16 cellular contexts compared by ENCODE assay signal in the genomic region with DNA sequence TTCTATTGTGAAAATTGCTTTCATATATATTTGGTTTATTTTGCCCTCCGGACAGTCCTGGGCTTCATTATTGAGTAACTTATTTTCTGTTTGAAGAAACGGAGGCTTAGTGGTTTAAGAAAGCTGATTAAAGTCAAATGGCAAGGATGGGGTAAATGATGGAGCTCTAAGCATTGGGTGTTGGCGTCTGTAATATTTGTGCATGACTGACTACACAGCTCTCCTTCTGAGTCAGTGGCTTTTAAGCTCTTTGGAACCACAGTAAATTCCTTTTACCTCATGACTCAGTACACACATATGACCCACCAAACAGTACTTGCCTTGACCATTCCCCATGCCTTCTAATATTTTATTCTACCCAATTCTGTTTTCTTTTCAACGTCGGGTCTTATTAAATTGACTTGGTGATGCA. TPM values are rescaled to one million over a fixed set of nuclear protein-coding genes. Genes with fewer than 3 reads are reported as not detected.
A peak's percentile ranks its signal among the peaks of the same experiment; 100 is the strongest.
DNase-seq lines count a peak whose midpoint lies in the region; ATAC-seq, FAIRE-seq and TF ChIP-seq lines count a peak whose summit lies in the region.
"Had no signal": no experiment of that assay in that cellular context is flagged by ENCODE, and none has a peak within 500 bp of the region (broad histone marks: within the 10 kb centered on the region; RNA-seq: fewer than 3 reads in every experiment).

No MANE protein-coding gene starts in this region.

- H3K23ac ChIP-seq in H9 (ENCODE audit: insufficient read length, low read depth, low read length) = no peak overlapping the region

- H3K14ac ChIP-seq in H9 (ENCODE audit: insufficient read depth, low read length) = no peak overlapping the region

- H3K9me3 ChIP-seq in H9 (ENCODE audit: control insufficient read depth, low read depth, low read length) = no peaks in the 10 kb centered on the region

- H3K27ac ChIP-seq in H9 (ENCODE audit: insufficient read length, low read depth, low read length) = no peak overlapping the region

- H2BK20ac ChIP-seq in H9 (ENCODE audit: low read depth, low read length, poor library complexity, severe bottlenecking) = no peak overlapping the region

- H4K8ac ChIP-seq in H9 (replicated peaks; ENCODE audit: insufficient read length, low read depth, low read length) = no peak overlapping the region

- no peak overlapping the region for H3K9ac ChIP-seq in H9 (ENCODE audit: extremely low read depth, insufficient read length, low read length)

- H2BK120ac ChIP-seq in H9 (ENCODE audit: low read depth, low read length, poor library complexity, severe bottlenecking) = no peak overlapping the region

- H3K4me3 Mint-ChIP-seq in H9 = no peak overlapping the region
- H3K4me3 Mint-ChIP-seq in activated CD4-positive, alpha-beta memory T cell treated with anti-CD3 and anti-CD28 coated beads, Interleukin-2, amount 10 ng/mL, durations not matched to agents 7 days and 5 days = no peak overlapping the region
- H3K4me3 Mint-ChIP-seq: CD4-positive, alpha-beta T cell; natural killer cell treated with Interleukin-12 subunit alpha and Interleukin-12 subunit beta and Interleukin-15 and Interleukin-18, amount 100 ng/mL, for 72 hours had no signal

- no peak overlapping the region for H2AFZ ChIP-seq in H9 (ENCODE audit: low read length)

- peaks cover 2% of the 10 kb centered on the region for H3K79me1 ChIP-seq in H9 (ENCODE audit: insufficient read depth, low read depth, low read length, poor library complexity, severe bottlenecking)

- H4K20me1 ChIP-seq in H9 (ENCODE audit: control insufficient read depth, insufficient read depth, insufficient read length) = no peaks in the 10 kb centered on the region

- H2BK12ac ChIP-seq in H9 (ENCODE audit: insufficient read length, low read depth, low read length) = no peak overlapping the region

- no peak overlapping the region for H3K18ac ChIP-seq in H9 (ENCODE audit: insufficient read length, low read depth, low read length)

- no peak overlapping the region for H3T11ph ChIP-seq in H9 (ENCODE audit: low read length)

- TF ChIP-seq CTCF in AG10803 (conservative IDR thresholded peaks at IDR 0.05; ENCODE audit: low read length) (no peak), bronchial epithelial cell (IDR thresholded peaks at IDR 0.05; ENCODE audit: insufficient read depth, low read length, severe bottlenecking) (no peak), H9 (conservative IDR thresholded peaks at IDR 0.05) (no peak), GM20000 (IDR thresholded peaks at IDR 0.05; ENCODE audit: extremely low read depth, missing control alignments) (no peak)

- H2BK15ac ChIP-seq in H9 (ENCODE audit: low read depth, low read length) = no peak overlapping the region

- H3K36me3 Mint-ChIP-seq in H9 (ENCODE audit: insufficient read depth in 1 of 3, low read depth in 3 of 3) = peaks cover 11 to 24% (median 17%) of the 10 kb centered on the region in 3 experiments
- H3K36me3 Mint-ChIP-seq in activated CD4-positive, alpha-beta memory T cell treated with anti-CD3 and anti-CD28 coated beads, Interleukin-2, amount 10 ng/mL, durations not matched to agents 7 days and 5 days (ENCODE audit: low read depth) = peaks cover 2% of the 10 kb centered on the region
- H3K36me3 Mint-ChIP-seq: natural killer cell treated with Interleukin-12 subunit alpha and Interleukin-12 subunit beta and Interleukin-15 and Interleukin-18, amount 100 ng/mL, for 72 hours had no signal

- H2BK5ac ChIP-seq in H9 (ENCODE audit: insufficient read length, low read length) = no peak overlapping the region

- no peaks in the 10 kb centered on the region; a peak in 1 of 5 replicates for H3K9me3 Mint-ChIP-seq in H9
- peaks cover 12% of the 10 kb centered on the region for H3K9me3 Mint-ChIP-seq in activated CD4-positive, alpha-beta memory T cell treated with anti-CD3 and anti-CD28 coated beads, Interleukin-2, amount 10 ng/mL, durations not matched to agents 7 days and 5 days
- H3K9me3 Mint-ChIP-seq: CD4-positive, alpha-beta T cell had no signal

- H3K27me3 ChIP-seq in bronchial epithelial cell (ENCODE audit: control insufficient read depth, insufficient read depth, low read length) (no peaks in the 10 kb centered on the region), H9 (ENCODE audit: insufficient read depth, low read length) (no peaks in the 10 kb centered on the region)

- no peak overlapping the region for H3K4me2 ChIP-seq in H9 (ENCODE audit: insufficient read depth, insufficient read length, low read length)

- no peak overlapping the region for H3K4me3 ChIP-seq in AG10803 (ENCODE audit: low read length)
- no peak overlapping the region for H3K4me3 ChIP-seq in bronchial epithelial cell (ENCODE audit: low read depth, low read length)

- H3K4ac ChIP-seq in H9 (ENCODE audit: low read depth, low read length) = no peak overlapping the region

- no peak overlapping the region for H4K91ac ChIP-seq in H9 (ENCODE audit: insufficient read length, low read depth, low read length)

- CTCF ChIA-PET in activated CD4-positive, alpha-beta memory T cell treated with anti-CD3 and anti-CD28 coated beads, Interleukin-2, amount 10 ng/mL, durations not matched to agents 7 days and 5 days (lab: Charles Lee) = no interaction called here

- H3K27ac Mint-ChIP-seq in H9 = no peak overlapping the region; a peak in 1 of 7 replicates
- H3K27ac Mint-ChIP-seq in activated CD4-positive, alpha-beta memory T cell treated with anti-CD3 and anti-CD28 coated beads, Interleukin-2, amount 10 ng/mL, durations not matched to agents 7 days and 5 days = no peak overlapping the region
- H3K27ac Mint-ChIP-seq: CD4-positive, alpha-beta T cell; natural killer cell treated with Interleukin-12 subunit alpha and Interleukin-12 subunit beta and Interleukin-15 and Interleukin-18, amount 100 ng/mL, for 72 hours had no signal

- peaks cover 25% of the 10 kb centered on the region for H3K4me1 ChIP-seq in H9 (ENCODE audit: insufficient read depth, low read length)

- no peaks in the 10 kb centered on the region for H3K23me2 ChIP-seq in H9 (ENCODE audit: insufficient read length, low read depth, low read length, poor library complexity, severe bottlenecking)

- DNase-seq in AG10803 (ENCODE audit: low read depth) (peak; percentile 98), LoVo (ENCODE audit: low spot score) (peak; percentile 90), bronchial epithelial cell (ENCODE audit: low read depth) (peak; percentile 89), kidney tubule cell (ENCODE audit: low spot score) (peak; percentile 97), H9 (no peak), GM20000 (ENCODE audit: low spot score) (no peak)
- no peak for DNase-seq in activated CD4-positive, alpha-beta memory T cell treated with anti-CD3 and anti-CD28 coated beads, Interleukin-2, amount 10 ng/mL, durations not matched to agents 7 days and 5 days
- DNase-seq: activated naive CD4-positive, alpha-beta T cell treated with Interleukin-2 at 50 U/mL for 16 hours; CD4-positive, alpha-beta T cell; NCI-H2029; stimulated activated naive CD4-positive, alpha-beta T cell had no signal

- WGBS in H9 (ENCODE audit: extremely low coverage, insufficient read length, low lambda C conversion rate) = no CpG with 5 or more reads among the region's 5 CpGs

- no peak overlapping the region for H3K56ac ChIP-seq in H9 (ENCODE audit: insufficient read length, low read depth, low read length)

- H3K4me1 Mint-ChIP-seq in H9 = peaks cover 56 to 73% of the 10 kb centered on the region in 2 experiments
- no peaks in the 10 kb centered on the region for H3K4me1 Mint-ChIP-seq in activated CD4-positive, alpha-beta memory T cell treated with anti-CD3 and anti-CD28 coated beads, Interleukin-2, amount 10 ng/mL, durations not matched to agents 7 days and 5 days

- ATAC-seq in GM21619 (IDR thresholded peaks at IDR 0.05; ENCODE audit: unreplicated experiment) = no peak
- ATAC-seq: HepG2; natural killer cell treated with Interleukin-12 subunit alpha and Interleukin-12 subunit beta and Interleukin-15 and Interleukin-18, amount 100 ng/mL, for 72 hours; Right ventricle myocardium inferior had no signal

- no peaks in the 10 kb centered on the region for H3K36me3 ChIP-seq in bronchial epithelial cell (ENCODE audit: control insufficient read depth, insufficient read depth, low read length)

- peaks cover 28% of the 10 kb centered on the region; the same call in 1 of the 2 replicates for H3K79me2 ChIP-seq in H9 (ENCODE audit: insufficient read depth, low read length)

- no peak for FAIRE-seq in bronchial epithelial cell (lab: Jason Lieb, UNC)
- FAIRE-seq: GM12892, HepG2 had no signal

- no peaks in the 10 kb centered on the region; the same call in 1 of the 2 replicates for H3K27me3 Mint-ChIP-seq in H9 (ENCODE audit: low read depth)
- no peaks in the 10 kb centered on the region for H3K27me3 Mint-ChIP-seq in activated CD4-positive, alpha-beta memory T cell treated with anti-CD3 and anti-CD28 coated beads, Interleukin-2, amount 10 ng/mL, durations not matched to agents 7 days and 5 days

- POLR2A ChIA-PET in activated CD4-positive, alpha-beta memory T cell treated with anti-CD3 and anti-CD28 coated beads, Interleukin-2, amount 10 ng/mL, durations not matched to agents 7 days and 5 days (lab: Charles Lee) = no interaction called here

- H4K5ac ChIP-seq in H9 (ENCODE audit: insufficient read length, low read depth, low read length) = no peak overlapping the region

- no peak overlapping the region for H2AK5ac ChIP-seq in H9 (ENCODE audit: insufficient read length, low read length)

RNA-seq across cellular contexts. Expression of a gene that starts 21.0 kb away (rescaled TPM):
- total RNA-seq in bronchial epithelial cell (under 0.01 and 0.90 TPM in 2 replicates), H9 (2021) (24.2 and 24.7 TPM in 2 replicates)
- total RNA-seq in activated CD4-positive, alpha-beta memory T cell treated with anti-CD3 and anti-CD28 coated beads, Interleukin-2, amount 10 ng/mL, durations not matched to agents 7 days and 5 days = not detected
- total RNA-seq: CD4-positive, alpha-beta T cell; natural killer cell treated with Interleukin-12 subunit alpha and Interleukin-12 subunit beta and Interleukin-15 and Interleukin-18, amount 100 ng/mL, for 72 hours had no signal

Comparison
In these comparisons a context has a peak if more than half of its experiments do, and no peak if none do; other contexts are left out.
1. DNase-seq: peak in AG10803 (single experiment), LoVo (single experiment), bronchial epithelial cell (single experiment) and kidney tubule cell (single experiment); none in H9 (single experiment), activated CD4-positive, alpha-beta memory T cell treated with anti-CD3 and anti-CD28 coated beads, Interleukin-2, amount 10 ng/mL, durations not matched to agents 7 days and 5 days (single experiment) and GM20000 (single experiment).
2. RNA of a gene that starts 21.0 kb away (total RNA-seq): 24.2 to 24.7 TPM in H9; under 0.01 to 0.90 TPM in bronchial epithelial cell and not detected in activated CD4-positive, alpha-beta memory T cell treated with anti-CD3 and anti-CD28 coated beads, Interleukin-2, amount 10 ng/mL, durations not matched to agents 7 days and 5 days; every median in the first group is over 10 times any median in the second.